8 cellular contexts compared by ENCODE assay signal in genomic region chr5:139481122-139481533, GRCh38. TPM values are rescaled to one million over a fixed set of nuclear protein-coding genes. Genes with fewer than 3 reads are reported as not detected.
DNase-seq lines count a peak whose midpoint lies in the region; ATAC-seq and TF ChIP-seq lines count a peak whose summit lies in the region.

No MANE protein-coding gene starts in this region.

- DNase-seq in SJSA1 (ENCODE audit: low read depth in 1 of 2, low spot score in 2 of 2) (no peak), chondrocyte (ENCODE audit: low spot score) (no peak), NCI-H226 (no peak), NCI-H526 (lab: John Stamatoyannopoulos, UW) (no peak)
- no peak for DNase-seq in natural killer cell treated with Interleukin-12 subunit alpha and Interleukin-12 subunit beta and Interleukin-15 and Interleukin-18, amount 100 ng/mL, for 72 hours (ENCODE audit: low spot score)

- H3K9ac ChIP-seq in BLaER1 treated with 17β-estradiol and CSF1 and Interleukin-3, amounts not matched to agents 10 nM and 100 nM, result peak overlapping the region; percentile 76 to 96 (median 86)

- TF ChIP-seq CTCF in chondrocyte (IDR thresholded peaks at IDR 0.05), result no peak

- peaks cover 76 to 92% (median 84%) of the 10 kb centered on the region in 10 experiments for H3K4me1 ChIP-seq in BLaER1 treated with 17β-estradiol and CSF1 and Interleukin-3, amounts not matched to agents 10 nM and 100 nM
- peaks cover 26% of the 10 kb centered on the region for H3K4me1 ChIP-seq in SJSA1 (replicated peaks)

- peaks cover 0 to 54% (median 0%) of the 10 kb centered on the region in 11 experiments; a peak in 7 of 22 replicates for H4K20me1 ChIP-seq in BLaER1 treated with 17β-estradiol and CSF1 and Interleukin-3, amounts not matched to agents 10 nM and 100 nM

- peaks cover 12% of the 10 kb centered on the region for H3K36me3 Mint-ChIP-seq in chondrocyte (ENCODE audit: low read depth)
- no peaks in the 10 kb centered on the region for H3K36me3 Mint-ChIP-seq in natural killer cell treated with Interleukin-12 subunit alpha and Interleukin-12 subunit beta and Interleukin-15 and Interleukin-18, amount 100 ng/mL, for 72 hours

- H3K27ac Mint-ChIP-seq in chondrocyte (ENCODE audit: unreplicated experiment), result peak overlapping the region; percentile 65
- peak overlapping the region; percentile 92 to 95 for H3K27ac Mint-ChIP-seq in natural killer cell treated with Interleukin-12 subunit alpha and Interleukin-12 subunit beta and Interleukin-15 and Interleukin-18, amount 100 ng/mL, for 72 hours

- peak overlapping the region; percentile 67 to 98 (median 92); a peak in 21 of 22 replicates for H3K27ac ChIP-seq in BLaER1 treated with 17β-estradiol and CSF1 and Interleukin-3, amounts not matched to agents 10 nM and 100 nM
- H3K27ac ChIP-seq in SJSA1, result peak overlapping the region; percentile 95; the same call in 1 of the 2 replicates

- no peaks in the 10 kb centered on the region for H3K9me3 Mint-ChIP-seq in chondrocyte (ENCODE audit: low read depth)
- H3K9me3 Mint-ChIP-seq in natural killer cell treated with Interleukin-12 subunit alpha and Interleukin-12 subunit beta and Interleukin-15 and Interleukin-18, amount 100 ng/mL, for 72 hours, result no peaks in the 10 kb centered on the region

- no peaks in the 10 kb centered on the region for H3K9me3 ChIP-seq in BLaER1 treated with 17β-estradiol and CSF1 and Interleukin-3, amounts not matched to agents 10 nM and 100 nM (replicated peaks in 1 of 11)
- no peaks in the 10 kb centered on the region; the same call in 1 of the 2 replicates for H3K9me3 ChIP-seq in SJSA1 (replicated peaks)

- H3K4me1 Mint-ChIP-seq in chondrocyte (ENCODE audit: low read depth), result peaks cover 34% of the 10 kb centered on the region
- peaks cover 33 to 41% of the 10 kb centered on the region in 2 donors for H3K4me1 Mint-ChIP-seq in natural killer cell treated with Interleukin-12 subunit alpha and Interleukin-12 subunit beta and Interleukin-15 and Interleukin-18, amount 100 ng/mL, for 72 hours (ENCODE audit: low read depth in 2 of 2)

- peak overlapping the region; percentile 48 to 93 (median 69) for H3K4me3 ChIP-seq in BLaER1 treated with 17β-estradiol and CSF1 and Interleukin-3, amounts not matched to agents 10 nM and 100 nM
- peak overlapping the region; percentile 40 for H3K4me3 ChIP-seq in SJSA1

- peak overlapping the region; percentile 83 to 100 (median 99) for H3K4me2 ChIP-seq in BLaER1 treated with 17β-estradiol and CSF1 and Interleukin-3, amounts not matched to agents 10 nM and 100 nM

- H3K27me3 ChIP-seq in BLaER1 treated with 17β-estradiol and CSF1 and Interleukin-3, amounts not matched to agents 10 nM and 100 nM, result no peaks in the 10 kb centered on the region
- no peaks in the 10 kb centered on the region for H3K27me3 ChIP-seq in SJSA1 (replicated peaks)

- H3K36me3 ChIP-seq in BLaER1 treated with 17β-estradiol and CSF1 and Interleukin-3, amounts not matched to agents 10 nM and 100 nM, result peaks cover 0 to 54% (median 25%) of the 10 kb centered on the region in 11 experiments; a peak in 17 of 22 replicates
- H3K36me3 ChIP-seq in SJSA1, result peaks cover 48% of the 10 kb centered on the region

- H3K4me3 Mint-ChIP-seq in chondrocyte (ENCODE audit: unreplicated experiment), result peak overlapping the region; percentile 84
- H3K4me3 Mint-ChIP-seq in natural killer cell treated with Interleukin-12 subunit alpha and Interleukin-12 subunit beta and Interleukin-15 and Interleukin-18, amount 100 ng/mL, for 72 hours, result peak overlapping the region; percentile 95

- ATAC-seq in natural killer cell treated with Interleukin-12 subunit alpha and Interleukin-12 subunit beta and Interleukin-15 and Interleukin-18, amount 100 ng/mL, for 72 hours, result peak in 1 of 2 donors; percentile 43
- ATAC-seq in HG03175 (IDR thresholded peaks at IDR 0.05; ENCODE audit: unreplicated experiment) (no peak), HG03097 (IDR thresholded peaks at IDR 0.05; ENCODE audit: low FRiP score, unreplicated experiment) (no peak)

- H3K27me3 Mint-ChIP-seq in chondrocyte (ENCODE audit: low read depth), result no peaks in the 10 kb centered on the region
- H3K27me3 Mint-ChIP-seq in natural killer cell treated with Interleukin-12 subunit alpha and Interleukin-12 subunit beta and Interleukin-15 and Interleukin-18, amount 100 ng/mL, for 72 hours, result no peaks in the 10 kb centered on the region

RNA-seq across cellular contexts. Expression of gene STING1, which starts 1.4 kb away (rescaled TPM):
- 46.6 and 49.2 TPM in 2 replicates for total RNA-seq in SJSA1 (2014; rRNA removed; shearing (Covaris generic))
- 26.6 to 59.2 TPM (median 58.4 TPM) in 3 replicates for total RNA-seq in chondrocyte
- 100 to 1,000 TPM; 138 to 156 TPM for total RNA-seq in natural killer cell treated with Interleukin-12 subunit alpha and Interleukin-12 subunit beta and Interleukin-15 and Interleukin-18, amount 100 ng/mL, for 72 hours

RNA-seq across cellular contexts. Expression of gene SMIM33, which starts 10.3 kb away (rescaled TPM):
- total RNA-seq in SJSA1 (2014; rRNA removed; shearing (Covaris generic)), result not detected in 2 replicates
- total RNA-seq in chondrocyte, result not detected in 3 replicates
- total RNA-seq in natural killer cell treated with Interleukin-12 subunit alpha and Interleukin-12 subunit beta and Interleukin-15 and Interleukin-18, amount 100 ng/mL, for 72 hours, result not detected

RNA-seq across cellular contexts. Expression of gene ECSCR, which starts 18.6 kb away (rescaled TPM):
- total RNA-seq in SJSA1 (2014; rRNA removed; shearing (Covaris generic)), result 0.53 and 1.2 TPM in 2 replicates
- 0.62 TPM in 1 of 3 replicates, not detected in the others for total RNA-seq in chondrocyte
- total RNA-seq in natural killer cell treated with Interleukin-12 subunit alpha and Interleukin-12 subunit beta and Interleukin-15 and Interleukin-18, amount 100 ng/mL, for 72 hours, result not detected

RNA-seq across cellular contexts. Expression of gene DNAJC18, which starts 41.8 kb away (rescaled TPM):
- total RNA-seq in SJSA1 (2014; rRNA removed; shearing (Covaris generic)), result 4.7 and 12.1 TPM in 2 replicates
- total RNA-seq in chondrocyte, result 17.4 to 27.0 TPM (median 25.6 TPM) in 3 replicates
- total RNA-seq in natural killer cell treated with Interleukin-12 subunit alpha and Interleukin-12 subunit beta and Interleukin-15 and Interleukin-18, amount 100 ng/mL, for 72 hours, result 10 to 100 TPM; 11.9 to 12.6 TPM
